Comparison of ENCODE assay signal across 8 cellular contexts in the genomic region with DNA sequence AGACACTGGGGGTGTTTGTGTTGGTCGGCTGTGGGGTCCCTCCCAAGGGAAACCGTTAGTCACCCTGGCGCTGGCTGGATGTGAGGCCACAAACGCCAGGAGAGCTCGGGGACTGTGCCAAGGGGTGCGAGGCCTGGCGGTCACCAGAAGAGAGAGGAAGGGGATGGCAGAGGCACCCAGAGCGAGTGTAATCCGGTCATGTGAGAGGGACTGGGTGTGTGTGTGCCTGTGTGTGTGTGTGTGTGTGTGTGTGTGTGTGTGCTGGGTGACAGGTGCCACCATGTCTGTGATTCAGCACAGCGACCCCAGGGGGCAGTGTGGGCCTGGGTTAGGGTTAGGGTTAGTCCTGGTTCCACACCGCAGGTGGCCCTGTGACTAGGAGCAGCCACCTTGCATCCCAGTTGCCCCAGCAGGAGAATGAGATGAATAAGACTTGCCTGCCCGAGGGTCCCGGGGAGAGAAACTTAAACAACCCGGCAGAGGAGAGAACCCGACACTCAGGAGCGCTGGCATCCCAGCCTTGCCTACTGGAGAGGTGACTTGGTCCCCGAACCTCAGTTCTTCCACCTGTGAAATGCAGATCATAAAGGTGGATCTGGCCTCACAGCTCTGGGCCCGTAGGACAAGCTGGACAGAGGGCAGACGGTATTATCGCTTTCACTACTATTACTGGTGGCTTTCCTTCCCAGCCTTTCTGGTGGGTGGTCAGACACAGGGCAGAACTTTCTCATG. TPM values are rescaled to one million over a fixed set of nuclear protein-coding genes. Genes with fewer than 3 reads are reported as not detected.
DNase-seq lines count a peak whose midpoint lies in the region; ATAC-seq and TF ChIP-seq lines count a peak whose summit lies in the region.

No MANE protein-coding gene starts in this region.

- H3K27ac Mint-ChIP-seq in T-helper 17 cell (peak overlapping the region; percentile 45), CD14-positive monocyte (peak overlapping the region in 1 of 7 donors; percentile 26)

- intact Hi-C loops in CD14-positive monocyte (cut with micrococcal nuclease): no loop called here

- peaks cover 0 to 2% (median 0%) of the 10 kb centered on the region in 7 donors for H3K9me3 Mint-ChIP-seq in CD14-positive monocyte

- TF ChIP-seq CTCF in NB4 (IDR thresholded peaks at IDR 0.05; ENCODE audit: low read depth, low read length) (peak; percentile 62), CD14-positive monocyte (IDR thresholded peaks at IDR 0.05) (no peak)

- H3K27me3 Mint-ChIP-seq in T-helper 17 cell (peaks cover 35% of the 10 kb centered on the region), CD14-positive monocyte (ENCODE audit: low read depth in 3 of 3) (peaks cover 29 to 59% (median 38%) of the 10 kb centered on the region in 3 donors)

- H3K4me1 Mint-ChIP-seq in T-helper 17 cell: peaks cover 2% of the 10 kb centered on the region
- peaks cover 5% of the 10 kb centered on the region for H3K4me1 Mint-ChIP-seq in CD14-positive monocyte

- DNase-seq in ELR (ENCODE audit: low read depth) (peak; percentile 59), NB4 (ENCODE audit: low read depth) (peak; percentile 72), T-helper 17 cell (peak in 2 of 3 donors; percentile 28 to 51), anterior cingulate cortex (lab: John Stamatoyannopoulos, UW) (peak in 46 of 58 donors; percentile 14 to 74 (median 42)), inferior parietal cortex (ENCODE audit: extremely low spot score) (peak; percentile 43), CD14-positive monocyte (ENCODE audit: low spot score) (no peak)
- peak; percentile 66 to 67 for DNase-seq in stimulated activated CD4-positive, alpha-beta T cell treated with anti-CD3 and anti-CD28 coated beads, Interleukin-2, amount 100 ng/mL, for 48 hours

- no peaks in the 10 kb centered on the region for H3K36me3 Mint-ChIP-seq in T-helper 17 cell (ENCODE audit: low read depth)
- H3K36me3 Mint-ChIP-seq in CD14-positive monocyte: no peaks in the 10 kb centered on the region

- TF ChIP-seq POLR2A in NB4 (IDR thresholded peaks at IDR 0.05; ENCODE audit: extremely low read depth, insufficient read length): no peak

- no peak overlapping the region for H3K4me3 ChIP-seq in NB4 (ENCODE audit: low read depth, low read length)

- ATAC-seq in T-helper 17 cell (peak; percentile 69), GM18873 (IDR thresholded peaks at IDR 0.05; ENCODE audit: low FRiP score, unreplicated experiment) (no peak)

- H3K9me3 ChIP-seq in T-helper 17 cell (ENCODE audit: control insufficient read depth, low read length, poor library complexity, severe bottlenecking): no peaks in the 10 kb centered on the region

- H3K4me3 Mint-ChIP-seq in T-helper 17 cell: peak overlapping the region; percentile 43
- H3K4me3 Mint-ChIP-seq in CD14-positive monocyte: peak overlapping the region in 1 of 2 donors; percentile 68

RNA-seq across cellular contexts. Expression of gene ADAMTSL2, which starts 1.4 kb away (rescaled TPM):
- total RNA-seq in T-helper 17 cell: not detected
- not detected for polyA plus RNA-seq in CD14-positive monocyte

RNA-seq across cellular contexts. Expression of gene MYMK, which starts 8.3 kb away (rescaled TPM):
- not detected for total RNA-seq in T-helper 17 cell
- not detected for polyA plus RNA-seq in CD14-positive monocyte

RNA-seq across cellular contexts. Expression of gene SLC2A6, which starts 54.2 kb away (rescaled TPM):
- 1 to 10 TPM; 1.5 to 3.4 TPM for total RNA-seq in T-helper 17 cell
- 10 to 100 TPM; 43.2 to 60.4 TPM for polyA plus RNA-seq in CD14-positive monocyte
